ENCODE assay signal across 1 cellular context in the genomic region with DNA sequence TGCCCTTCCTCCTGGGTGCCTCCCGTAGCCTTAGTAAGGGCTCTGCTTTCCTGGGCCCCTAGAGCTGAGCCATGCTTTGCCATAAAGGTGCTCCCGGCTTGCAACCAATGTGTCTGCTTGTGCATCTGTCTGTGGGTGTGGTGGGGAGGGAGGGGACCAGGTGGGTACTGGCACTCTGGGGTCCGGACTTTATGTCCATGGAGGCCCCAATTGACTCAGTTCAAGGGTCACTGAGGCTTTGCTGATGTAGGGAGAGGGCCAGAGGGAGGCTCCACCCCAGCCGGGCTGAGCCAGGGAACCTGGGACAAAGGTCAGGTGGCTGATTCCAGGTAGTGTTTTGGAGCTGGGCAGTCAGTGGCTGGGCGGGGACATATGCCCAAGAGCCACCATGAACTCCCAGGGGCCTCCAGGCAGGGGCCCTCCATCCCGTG.
A peak's percentile ranks its signal among the peaks of the same experiment; 100 is the strongest.
TF ChIP-seq lines count a peak whose summit lies in the region.

No MANE protein-coding gene starts in this region.

TF ChIP-seq in liver, 16 proteins besides CTCF, POLR2A, EP300 and RAD21 (continued from another document):
- TF ChIP-seq, protein P1, sequence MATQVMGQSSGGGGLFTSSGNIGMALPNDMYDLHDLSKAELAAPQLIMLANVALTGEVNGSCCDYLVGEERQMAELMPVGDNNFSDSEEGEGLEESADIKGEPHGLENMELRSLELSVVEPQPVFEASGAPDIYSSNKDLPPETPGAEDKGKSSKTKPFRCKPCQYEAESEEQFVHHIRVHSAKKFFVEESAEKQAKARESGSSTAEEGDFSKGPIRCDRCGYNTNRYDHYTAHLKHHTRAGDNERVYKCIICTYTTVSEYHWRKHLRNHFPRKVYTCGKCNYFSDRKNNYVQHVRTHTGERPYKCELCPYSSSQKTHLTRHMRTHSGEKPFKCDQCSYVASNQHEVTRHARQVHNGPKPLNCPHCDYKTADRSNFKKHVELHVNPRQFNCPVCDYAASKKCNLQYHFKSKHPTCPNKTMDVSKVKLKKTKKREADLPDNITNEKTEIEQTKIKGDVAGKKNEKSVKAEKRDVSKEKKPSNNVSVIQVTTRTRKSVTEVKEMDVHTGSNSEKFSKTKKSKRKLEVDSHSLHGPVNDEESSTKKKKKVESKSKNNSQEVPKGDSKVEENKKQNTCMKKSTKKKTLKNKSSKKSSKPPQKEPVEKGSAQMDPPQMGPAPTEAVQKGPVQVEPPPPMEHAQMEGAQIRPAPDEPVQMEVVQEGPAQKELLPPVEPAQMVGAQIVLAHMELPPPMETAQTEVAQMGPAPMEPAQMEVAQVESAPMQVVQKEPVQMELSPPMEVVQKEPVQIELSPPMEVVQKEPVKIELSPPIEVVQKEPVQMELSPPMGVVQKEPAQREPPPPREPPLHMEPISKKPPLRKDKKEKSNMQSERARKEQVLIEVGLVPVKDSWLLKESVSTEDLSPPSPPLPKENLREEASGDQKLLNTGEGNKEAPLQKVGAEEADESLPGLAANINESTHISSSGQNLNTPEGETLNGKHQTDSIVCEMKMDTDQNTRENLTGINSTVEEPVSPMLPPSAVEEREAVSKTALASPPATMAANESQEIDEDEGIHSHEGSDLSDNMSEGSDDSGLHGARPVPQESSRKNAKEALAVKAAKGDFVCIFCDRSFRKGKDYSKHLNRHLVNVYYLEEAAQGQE (IDR thresholded peaks at IDR 0.05): peak; percentile 57
- peak; percentile 94 to 97 for TF ChIP-seq HNF4A (conservative IDR thresholded peaks at IDR 0.05)
- peak; percentile 26 for TF ChIP-seq NR2F2 (IDR thresholded peaks at IDR 0.05)
- TF ChIP-seq HNF4G (IDR thresholded peaks at IDR 0.05): peak; percentile 80
- no peak for TF ChIP-seq FOXA1 (IDR thresholded peaks at IDR 0.05)
- no peak for TF ChIP-seq GABPA (IDR thresholded peaks at IDR 0.05 in 1 of 2, conservative IDR thresholded peaks at IDR 0.05 in 1 of 2)
- TF ChIP-seq TAF1 (conservative IDR thresholded peaks at IDR 0.05): no peak
- peak; percentile 73 for TF ChIP-seq YY1 (IDR thresholded peaks at IDR 0.05)
- TF ChIP-seq SP1 (IDR thresholded peaks at IDR 0.05): peak; percentile 96
- no peak for TF ChIP-seq FOXA2 (IDR thresholded peaks at IDR 0.05)
- TF ChIP-seq, protein P2, sequence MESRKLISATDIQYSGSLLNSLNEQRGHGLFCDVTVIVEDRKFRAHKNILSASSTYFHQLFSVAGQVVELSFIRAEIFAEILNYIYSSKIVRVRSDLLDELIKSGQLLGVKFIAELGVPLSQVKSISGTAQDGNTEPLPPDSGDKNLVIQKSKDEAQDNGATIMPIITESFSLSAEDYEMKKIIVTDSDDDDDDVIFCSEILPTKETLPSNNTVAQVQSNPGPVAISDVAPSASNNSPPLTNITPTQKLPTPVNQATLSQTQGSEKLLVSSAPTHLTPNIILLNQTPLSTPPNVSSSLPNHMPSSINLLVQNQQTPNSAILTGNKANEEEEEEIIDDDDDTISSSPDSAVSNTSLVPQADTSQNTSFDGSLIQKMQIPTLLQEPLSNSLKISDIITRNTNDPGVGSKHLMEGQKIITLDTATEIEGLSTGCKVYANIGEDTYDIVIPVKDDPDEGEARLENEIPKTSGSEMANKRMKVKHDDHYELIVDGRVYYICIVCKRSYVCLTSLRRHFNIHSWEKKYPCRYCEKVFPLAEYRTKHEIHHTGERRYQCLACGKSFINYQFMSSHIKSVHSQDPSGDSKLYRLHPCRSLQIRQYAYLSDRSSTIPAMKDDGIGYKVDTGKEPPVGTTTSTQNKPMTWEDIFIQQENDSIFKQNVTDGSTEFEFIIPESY (IDR thresholded peaks at IDR 0.05): peak; percentile 36
- TF ChIP-seq, protein P3, sequence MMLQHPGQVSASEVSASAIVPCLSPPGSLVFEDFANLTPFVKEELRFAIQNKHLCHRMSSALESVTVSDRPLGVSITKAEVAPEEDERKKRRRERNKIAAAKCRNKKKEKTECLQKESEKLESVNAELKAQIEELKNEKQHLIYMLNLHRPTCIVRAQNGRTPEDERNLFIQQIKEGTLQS (IDR thresholded peaks at IDR 0.05): no peak
